In the genomic region with DNA sequence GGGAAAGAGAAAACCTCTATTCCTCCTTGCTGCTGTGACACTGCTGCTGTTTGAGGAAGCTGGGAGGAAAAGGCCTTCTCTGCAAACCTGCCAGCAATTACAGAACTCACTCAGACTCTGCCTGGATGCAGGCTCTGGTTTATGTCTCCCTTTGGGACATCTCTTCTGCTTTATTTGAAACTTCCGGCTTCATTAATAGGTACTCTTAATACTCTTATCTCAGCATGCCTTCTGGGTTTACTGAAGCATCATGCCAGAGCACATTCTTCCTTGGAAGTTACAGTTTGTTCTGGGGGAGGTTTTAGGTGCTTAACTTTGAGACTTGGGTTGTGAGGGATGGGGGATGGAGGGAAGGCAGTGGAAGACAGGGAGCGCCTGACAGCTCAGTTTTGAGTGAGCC, we compare ENCODE assay signal across 21 cellular contexts.
A peak's percentile ranks its signal among the peaks of the same experiment; 100 is the strongest.
DNase-seq lines count a peak whose midpoint lies in the region; ATAC-seq and TF ChIP-seq lines count a peak whose summit lies in the region.
"Had no signal": no experiment of that assay in that cellular context is flagged by ENCODE, and none has a peak within 500 bp of the region (broad histone marks: within the 10 kb centered on the region; RNA-seq: fewer than 3 reads in every experiment).

No MANE protein-coding gene starts in this region.

- H3K4me1 Mint-ChIP-seq in WTC11 (peaks cover 70% of the 10 kb centered on the region), type B pancreatic cell (ENCODE audit: unreplicated experiment) (peaks cover 32% of the 10 kb centered on the region)
- H3K4me1 Mint-ChIP-seq: activated CD4-positive, alpha-beta memory T cell treated with anti-CD3 and anti-CD28 coated beads, Interleukin-2, amount 10 ng/mL, durations not matched to agents 7 days and 5 days; activated naive CD8-positive, alpha-beta T cell treated with anti-CD3 and anti-CD28 coated beads, Interleukin-2, amount 10 ng/mL, durations not matched to agents 7 days and 5 days had no signal

- no peaks in the 10 kb centered on the region; the same call in 1 of the 2 replicates for H3K27me3 Mint-ChIP-seq in WTC11 (ENCODE audit: low read depth)
- H3K27me3 Mint-ChIP-seq in type B pancreatic cell: peaks cover 7% of the 10 kb centered on the region

- H3K36me3 Mint-ChIP-seq in WTC11: 0 out of 2 replicates have a peak, but pooled peaks cover 3% of the 10 kb centered on the region
- peaks cover 6% of the 10 kb centered on the region for H3K36me3 Mint-ChIP-seq in type B pancreatic cell
- H3K36me3 Mint-ChIP-seq: activated naive CD8-positive, alpha-beta T cell treated with anti-CD3 and anti-CD28 coated beads, Interleukin-2, amount 10 ng/mL, durations not matched to agents 7 days and 5 days had no signal

- H3K4me1 ChIP-seq in right atrium auricular region: peaks cover 0 to 49% of the 10 kb centered on the region in 2 donors

- no peaks in the 10 kb centered on the region for H3K9me3 Mint-ChIP-seq in WTC11
- no peaks in the 10 kb centered on the region for H3K9me3 Mint-ChIP-seq in type B pancreatic cell
- H3K9me3 Mint-ChIP-seq: activated CD4-positive, alpha-beta memory T cell treated with anti-CD3 and anti-CD28 coated beads, Interleukin-2, amount 10 ng/mL, durations not matched to agents 7 days and 5 days; activated naive CD8-positive, alpha-beta T cell treated with anti-CD3 and anti-CD28 coated beads, Interleukin-2, amount 10 ng/mL, durations not matched to agents 7 days and 5 days had no signal

- TF ChIP-seq CTCF in right atrium auricular region (IDR thresholded peaks at IDR 0.05) (no peak), WTC11 (IDR thresholded peaks at IDR 0.05) (no peak), type B pancreatic cell (conservative IDR thresholded peaks at IDR 0.05) (no peak), omental fat pad (IDR thresholded peaks at IDR 0.05) (no peak)

- H3K36me3 ChIP-seq in right atrium auricular region: no peaks in the 10 kb centered on the region
- H3K36me3 ChIP-seq: neutrophil had no signal

- peak overlapping the region in 1 of 2 donors; percentile 30 for H3K27ac ChIP-seq in right atrium auricular region
- H3K27ac ChIP-seq: neutrophil, skin epidermis had no signal

- POLR2A ChIA-PET in WTC11 (lab: Charles Lee): no interaction called here

- ATAC-seq in Right ventricle myocardium inferior (peak; percentile 77), WTC11 (no peak), omental fat pad (ENCODE audit: low FRiP score) (no peak)
- ATAC-seq: activated CD4-positive, CD25-positive, alpha-beta regulatory T cell treated with anti-CD3 and anti-CD28 coated beads, Interleukin-2, amount 50 U/mL, for 24 hours had no signal

- no peak overlapping the region for H3K4me3 ChIP-seq in right atrium auricular region
- H3K4me3 ChIP-seq: skin epidermis had no signal

- DNase-seq in Right ventricle myocardium inferior (ENCODE audit: missing footprints) (no peak), right atrium auricular region (ENCODE audit: low spot score) (no peak), WTC11 (ENCODE audit: low spot score) (no peak), iris pigment epithelial cell (ENCODE audit: low read depth) (peak; percentile 13), type B pancreatic cell (ENCODE audit: extremely low spot score, unreplicated experiment) (no peak), occipital lobe (lab: John Stamatoyannopoulos, UW) (no peak), NCI-H187 treated with DMSO at 0.1 percent for 48 hours (lab: John Stamatoyannopoulos, UW) (no peak), omental fat pad (ENCODE audit: low spot score) (no peak)
- DNase-seq: activated CD4-positive, alpha-beta memory T cell treated with anti-CD3 and anti-CD28 coated beads, Interleukin-2, amount 10 ng/mL, durations not matched to agents 7 days and 5 days; activated naive CD8-positive, alpha-beta T cell treated with anti-CD3 and anti-CD28 coated beads, Interleukin-2, amount 10 ng/mL, durations not matched to agents 7 days and 5 days; C1 segment of cervical spinal cord; effector CD4-positive, alpha-beta T cell; IMR-90; NCI-H1092 treated with DMSO at 0.1 percent for 48 hours; NCI-H2029; NCI-H446 treated with DMSO at 0.1 percent for 48 hours; SHP77; stimulated activated CD4-positive, alpha-beta T cell treated with anti-CD3 and anti-CD28 coated beads, Interleukin-1b, Interleukin-23, amount 100 ng/mL, for 48 hours had no signal

- H3K27ac Mint-ChIP-seq in WTC11 (peak overlapping the region; percentile 19; the same call in 1 of the 2 replicates), type B pancreatic cell (peak overlapping the region; percentile 30)
- H3K27ac Mint-ChIP-seq: activated CD4-positive, alpha-beta memory T cell treated with anti-CD3 and anti-CD28 coated beads, Interleukin-2, amount 10 ng/mL, durations not matched to agents 7 days and 5 days; activated naive CD8-positive, alpha-beta T cell treated with anti-CD3 and anti-CD28 coated beads, Interleukin-2, amount 10 ng/mL, durations not matched to agents 7 days and 5 days had no signal

- H3K27me3 ChIP-seq in right atrium auricular region: no peaks in the 10 kb centered on the region

- intact Hi-C loops in Right ventricle myocardium inferior (cut with DNase I): loop anchor here (5.0 kb wide), 1 partner anchor 35 kb away; no protein-coding TSS in a partner anchor

- H3K4me3 Mint-ChIP-seq in WTC11 (no peak overlapping the region), type B pancreatic cell (peak overlapping the region; percentile 56)
- H3K4me3 Mint-ChIP-seq: activated CD4-positive, alpha-beta memory T cell treated with anti-CD3 and anti-CD28 coated beads, Interleukin-2, amount 10 ng/mL, durations not matched to agents 7 days and 5 days; activated naive CD8-positive, alpha-beta T cell treated with anti-CD3 and anti-CD28 coated beads, Interleukin-2, amount 10 ng/mL, durations not matched to agents 7 days and 5 days had no signal

- CTCF ChIA-PET in WTC11 (lab: Charles Lee): interaction anchor here (0.7 to 3.3 kb wide), 2 partner anchors 14 to 58 kb away, joined by 6 to 20 read pairs; no protein-coding TSS in a partner anchor

- H3K9me3 ChIP-seq in right atrium auricular region: no peaks in the 10 kb centered on the region
- H3K9me3 ChIP-seq: neutrophil had no signal

TF ChIP-seq in WTC11, 78 proteins besides CTCF, POLR2A, EP300 and RAD21 (continues in another document):
- TF ChIP-seq GABPB1 (CRISPR knock-in tag; IDR thresholded peaks at IDR 0.05): no peak
- TF ChIP-seq, protein P1, sequence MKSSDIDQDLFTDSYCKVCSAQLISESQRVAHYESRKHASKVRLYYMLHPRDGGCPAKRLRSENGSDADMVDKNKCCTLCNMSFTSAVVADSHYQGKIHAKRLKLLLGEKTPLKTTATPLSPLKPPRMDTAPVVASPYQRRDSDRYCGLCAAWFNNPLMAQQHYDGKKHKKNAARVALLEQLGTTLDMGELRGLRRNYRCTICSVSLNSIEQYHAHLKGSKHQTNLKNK (CRISPR knock-in tag; IDR thresholded peaks at IDR 0.05): no peak
- TF ChIP-seq CREB1 (CRISPR knock-in tag; IDR thresholded peaks at IDR 0.05): no peak
- TF ChIP-seq, protein P2, sequence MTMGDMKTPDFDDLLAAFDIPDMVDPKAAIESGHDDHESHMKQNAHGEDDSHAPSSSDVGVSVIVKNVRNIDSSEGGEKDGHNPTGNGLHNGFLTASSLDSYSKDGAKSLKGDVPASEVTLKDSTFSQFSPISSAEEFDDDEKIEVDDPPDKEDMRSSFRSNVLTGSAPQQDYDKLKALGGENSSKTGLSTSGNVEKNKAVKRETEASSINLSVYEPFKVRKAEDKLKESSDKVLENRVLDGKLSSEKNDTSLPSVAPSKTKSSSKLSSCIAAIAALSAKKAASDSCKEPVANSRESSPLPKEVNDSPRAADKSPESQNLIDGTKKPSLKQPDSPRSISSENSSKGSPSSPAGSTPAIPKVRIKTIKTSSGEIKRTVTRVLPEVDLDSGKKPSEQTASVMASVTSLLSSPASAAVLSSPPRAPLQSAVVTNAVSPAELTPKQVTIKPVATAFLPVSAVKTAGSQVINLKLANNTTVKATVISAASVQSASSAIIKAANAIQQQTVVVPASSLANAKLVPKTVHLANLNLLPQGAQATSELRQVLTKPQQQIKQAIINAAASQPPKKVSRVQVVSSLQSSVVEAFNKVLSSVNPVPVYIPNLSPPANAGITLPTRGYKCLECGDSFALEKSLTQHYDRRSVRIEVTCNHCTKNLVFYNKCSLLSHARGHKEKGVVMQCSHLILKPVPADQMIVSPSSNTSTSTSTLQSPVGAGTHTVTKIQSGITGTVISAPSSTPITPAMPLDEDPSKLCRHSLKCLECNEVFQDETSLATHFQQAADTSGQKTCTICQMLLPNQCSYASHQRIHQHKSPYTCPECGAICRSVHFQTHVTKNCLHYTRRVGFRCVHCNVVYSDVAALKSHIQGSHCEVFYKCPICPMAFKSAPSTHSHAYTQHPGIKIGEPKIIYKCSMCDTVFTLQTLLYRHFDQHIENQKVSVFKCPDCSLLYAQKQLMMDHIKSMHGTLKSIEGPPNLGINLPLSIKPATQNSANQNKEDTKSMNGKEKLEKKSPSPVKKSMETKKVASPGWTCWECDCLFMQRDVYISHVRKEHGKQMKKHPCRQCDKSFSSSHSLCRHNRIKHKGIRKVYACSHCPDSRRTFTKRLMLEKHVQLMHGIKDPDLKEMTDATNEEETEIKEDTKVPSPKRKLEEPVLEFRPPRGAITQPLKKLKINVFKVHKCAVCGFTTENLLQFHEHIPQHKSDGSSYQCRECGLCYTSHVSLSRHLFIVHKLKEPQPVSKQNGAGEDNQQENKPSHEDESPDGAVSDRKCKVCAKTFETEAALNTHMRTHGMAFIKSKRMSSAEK (CRISPR knock-in tag; IDR thresholded peaks at IDR 0.05; ENCODE audit: borderline replicate concordance): no peak
- TF ChIP-seq, protein P3, sequence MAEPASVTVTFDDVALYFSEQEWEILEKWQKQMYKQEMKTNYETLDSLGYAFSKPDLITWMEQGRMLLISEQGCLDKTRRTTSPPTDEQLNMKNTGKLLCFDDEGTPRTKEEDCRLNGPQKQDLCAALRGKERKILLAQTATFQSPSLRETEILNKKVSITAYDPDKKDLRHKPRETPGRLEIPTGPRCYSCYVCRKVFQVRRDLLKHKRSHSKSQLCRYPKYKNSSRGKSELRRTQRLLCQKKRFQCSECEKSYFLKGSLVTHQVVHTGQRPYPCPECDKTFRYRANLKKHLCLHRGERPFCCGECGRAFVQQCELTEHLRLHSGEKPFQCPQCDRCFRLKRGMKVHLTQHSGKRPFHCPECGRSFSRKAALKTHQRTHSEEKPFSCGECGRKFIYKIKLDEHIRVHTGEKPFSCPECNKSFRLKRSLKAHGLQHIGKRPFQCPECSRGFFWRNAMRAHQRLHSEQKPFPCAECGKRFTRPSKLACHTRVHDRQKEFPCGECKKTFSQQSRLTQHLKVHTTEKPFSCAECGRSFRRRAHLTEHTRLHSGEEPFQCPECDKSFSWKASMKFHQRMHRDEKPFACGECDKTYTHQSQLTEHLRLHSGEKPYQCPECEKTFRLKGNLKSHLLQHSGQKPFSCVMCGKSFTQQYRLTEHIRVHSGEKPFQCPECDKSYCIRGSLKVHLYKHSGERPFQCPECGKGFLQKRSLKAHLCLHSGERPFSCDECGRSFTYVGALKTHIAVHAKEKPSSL (CRISPR knock-in tag; conservative IDR thresholded peaks at IDR 0.05): no peak
- no peak for TF ChIP-seq RELA (CRISPR knock-in tag; IDR thresholded peaks at IDR 0.05; ENCODE audit: borderline replicate concordance)
